In genomic region chr14:93977790-93978581, GRCh38 we compare ENCODE assay signal across 11 cellular contexts. TPM values are rescaled to one million over a fixed set of nuclear protein-coding genes. Genes with fewer than 3 reads are reported as not detected.
A peak's percentile ranks its signal among the peaks of the same experiment; 100 is the strongest.
DNase-seq lines count a peak whose midpoint lies in the region; TF ChIP-seq lines count a peak whose summit lies in the region.
"Had no signal": no experiment of that assay in that cellular context is flagged by ENCODE, and none has a peak within 500 bp of the region (broad histone marks: within the 10 kb centered on the region; RNA-seq: fewer than 3 reads in every experiment).

No MANE protein-coding gene starts in this region.

- peak overlapping the region; percentile 29; the same call in 1 of the 2 replicates for H3K27ac ChIP-seq in Karpas-422 (ENCODE audit: low read length)
- H3K27ac ChIP-seq: A549, VCaP had no signal

- H3K4me3 ChIP-seq in Karpas-422 (ENCODE audit: low read length) (peak overlapping the region; percentile 19; the same call in 1 of the 2 replicates), Caco-2 (ENCODE audit: low read depth, low read length) (no peak overlapping the region)
- H3K4me3 ChIP-seq: A549 had no signal

- H3K4me3 Mint-ChIP-seq in Caco-2 (ENCODE audit: unreplicated experiment): no peak overlapping the region
- H3K4me3 Mint-ChIP-seq: neural crest cell had no signal

- no peak overlapping the region for H3K9ac ChIP-seq in Karpas-422 (ENCODE audit: low read length)

- TF ChIP-seq CTCF in Caco-2 (IDR thresholded peaks at IDR 0.05; ENCODE audit: insufficient read depth in 1 of 2, low read depth in 1 of 2, low read length in 1 of 2, severe bottlenecking in 1 of 2, unreplicated experiment in 1 of 2): no peak

- DNase-seq in NOMO-1 (lab: John Stamatoyannopoulos, UW; ENCODE audit: unreplicated experiment in 2 of 2): peak; percentile 13 to 59
- DNase-seq in NOMO-1 treated with dmso at 0.1 percent for 144 hours (lab: John Stamatoyannopoulos, UW; ENCODE audit: unreplicated experiment): no peak
- DNase-seq in Karpas-422: peak; percentile 90
- peak; percentile 45 to 71 for DNase-seq in activated T-helper 1 cell treated with anti-CD3 and anti-CD28 coated beads, Interleukin-2, amount 50 U/mL, for 16 hours (ENCODE audit: low read depth in 1 of 2, low spot score in 1 of 2)
- DNase-seq in stimulated activated CD4-positive, alpha-beta T cell treated with anti-CD3 and anti-CD28 coated beads, Interleukin-12 subunit alpha, Interleukin-12 subunit beta, amount 100 ng/mL, for 4 hours: peak; percentile 63
- DNase-seq in Caco-2: no peak
- DNase-seq in ecto neural progenitor cell (ENCODE audit: low spot score): no peak
- DNase-seq in NCI-H1105 treated with DMSO at 0.1 percent for 48 hours (lab: John Stamatoyannopoulos, UW): no peak

- H2AFZ ChIP-seq in Karpas-422 (ENCODE audit: low read length): no peak overlapping the region

- no peak overlapping the region for H3K27ac Mint-ChIP-seq in Caco-2 (ENCODE audit: unreplicated experiment)

- intact Hi-C loops in Caco-2 (cut with micrococcal nuclease; ENCODE audit: unreplicated experiment): no loop called here

- H4K20me1 ChIP-seq in Karpas-422 (ENCODE audit: insufficient read depth, low read depth, low read length): peaks cover 26% of the 10 kb centered on the region; the same call in 1 of the 2 replicates

- H3K4me1 Mint-ChIP-seq in Caco-2 (ENCODE audit: low read depth, unreplicated experiment): no peaks in the 10 kb centered on the region

- CTCF ChIA-PET in Caco-2 (lab: Charles Lee): no interaction called here

- peak overlapping the region; percentile 47 for H3K4me2 ChIP-seq in Karpas-422 (ENCODE audit: low read depth, low read length, poor library complexity, severe bottlenecking)
- H3K4me2 ChIP-seq: A549 had no signal

- H3K27me3 ChIP-seq in Karpas-422 (ENCODE audit: low read length): no peaks in the 10 kb centered on the region; the same call in 1 of the 2 replicates
- H3K27me3 ChIP-seq in Caco-2 (replicated peaks; ENCODE audit: control insufficient read depth, insufficient read depth, low read length): no peaks in the 10 kb centered on the region

- no peaks in the 10 kb centered on the region for H3K79me2 ChIP-seq in Karpas-422 (ENCODE audit: low read length)

- no peaks in the 10 kb centered on the region for H3K9me3 Mint-ChIP-seq in Caco-2 (ENCODE audit: unreplicated experiment)

- BruUV-seq in Caco-2 (replicated peaks; lab: Mats Ljungman, UMichigan): no TSS peak

- no peaks in the 10 kb centered on the region for H3K9me2 ChIP-seq in Karpas-422 (replicated peaks; ENCODE audit: insufficient read depth, low read length)

- POLR2A ChIA-PET in Caco-2 (lab: Charles Lee): no interaction called here

- H3K4me1 ChIP-seq in Karpas-422 (ENCODE audit: low read length): peaks cover 56% of the 10 kb centered on the region
- no peaks in the 10 kb centered on the region for H3K4me1 ChIP-seq in Caco-2
- H3K4me1 ChIP-seq: A549 had no signal

- no peaks in the 10 kb centered on the region for H3K9me3 ChIP-seq in Karpas-422 (ENCODE audit: low read length)
- H3K9me3 ChIP-seq in Caco-2: no peaks in the 10 kb centered on the region
- H3K9me3 ChIP-seq: A549 had no signal

- H3K27me3 Mint-ChIP-seq in Caco-2 (ENCODE audit: insufficient read depth, unreplicated experiment): no peaks in the 10 kb centered on the region

- H3K36me3 Mint-ChIP-seq in Caco-2 (ENCODE audit: insufficient read depth, unreplicated experiment): no peaks in the 10 kb centered on the region

- H3K36me3 ChIP-seq in Karpas-422 (ENCODE audit: insufficient read depth, low read length): no peaks in the 10 kb centered on the region
- no peaks in the 10 kb centered on the region for H3K36me3 ChIP-seq in Caco-2 (ENCODE audit: control insufficient read depth, insufficient read depth, low read length)

RNA-seq across cellular contexts. Expression of gene ASB2, which starts 1.6 kb away (rescaled TPM):
- total RNA-seq in Karpas-422 (2014; rRNA removed; shearing (Covaris generic); ENCODE audit: low replicate concordance): 0.69 and 2.3 TPM in 2 replicates
- total RNA-seq in Caco-2 (2022): 0.21 TPM in 1 of 2 replicates, not detected in the other

RNA-seq across cellular contexts. Expression of gene CCDC197, which starts 19.1 kb away (rescaled TPM):
- total RNA-seq in Karpas-422 (2014; rRNA removed; shearing (Covaris generic); ENCODE audit: low replicate concordance): not detected in 2 replicates
- total RNA-seq in Caco-2 (2022): not detected in 2 replicates
- total RNA-seq: neural crest cell had no signal

RNA-seq across cellular contexts. Expression of gene OTUB2, which starts 48.2 kb away (rescaled TPM):
- total RNA-seq in Karpas-422 (2014; rRNA removed; shearing (Covaris generic); ENCODE audit: low replicate concordance): not detected in 2 replicates
- 1.2 TPM in 2 replicates for total RNA-seq in Caco-2 (2022)

RNA-seq across cellular contexts. Expression of gene FAM181A, which starts 50.8 kb away (rescaled TPM):
- not detected in 2 replicates for total RNA-seq in Karpas-422 (2014; rRNA removed; shearing (Covaris generic); ENCODE audit: low replicate concordance)
- not detected in 2 replicates for total RNA-seq in Caco-2 (2022)

Comparison
In these comparisons a context has a peak if more than half of its experiments do, and no peak if none do; other contexts are left out.
1. DNase-seq: peak in NOMO-1 (2 of 2), Karpas-422 (single experiment), activated T-helper 1 cell treated with anti-CD3 and anti-CD28 coated beads, Interleukin-2, amount 50 U/mL, for 16 hours (2 of 2) and stimulated activated CD4-positive, alpha-beta T cell treated with anti-CD3 and anti-CD28 coated beads, Interleukin-12 subunit alpha, Interleukin-12 subunit beta, amount 100 ng/mL, for 4 hours (single experiment); none in NOMO-1 treated with dmso at 0.1 percent for 144 hours (single experiment), Caco-2 (0 of 2), ecto neural progenitor cell (single experiment) and NCI-H1105 treated with DMSO at 0.1 percent for 48 hours (single experiment).